In the genomic region with DNA sequence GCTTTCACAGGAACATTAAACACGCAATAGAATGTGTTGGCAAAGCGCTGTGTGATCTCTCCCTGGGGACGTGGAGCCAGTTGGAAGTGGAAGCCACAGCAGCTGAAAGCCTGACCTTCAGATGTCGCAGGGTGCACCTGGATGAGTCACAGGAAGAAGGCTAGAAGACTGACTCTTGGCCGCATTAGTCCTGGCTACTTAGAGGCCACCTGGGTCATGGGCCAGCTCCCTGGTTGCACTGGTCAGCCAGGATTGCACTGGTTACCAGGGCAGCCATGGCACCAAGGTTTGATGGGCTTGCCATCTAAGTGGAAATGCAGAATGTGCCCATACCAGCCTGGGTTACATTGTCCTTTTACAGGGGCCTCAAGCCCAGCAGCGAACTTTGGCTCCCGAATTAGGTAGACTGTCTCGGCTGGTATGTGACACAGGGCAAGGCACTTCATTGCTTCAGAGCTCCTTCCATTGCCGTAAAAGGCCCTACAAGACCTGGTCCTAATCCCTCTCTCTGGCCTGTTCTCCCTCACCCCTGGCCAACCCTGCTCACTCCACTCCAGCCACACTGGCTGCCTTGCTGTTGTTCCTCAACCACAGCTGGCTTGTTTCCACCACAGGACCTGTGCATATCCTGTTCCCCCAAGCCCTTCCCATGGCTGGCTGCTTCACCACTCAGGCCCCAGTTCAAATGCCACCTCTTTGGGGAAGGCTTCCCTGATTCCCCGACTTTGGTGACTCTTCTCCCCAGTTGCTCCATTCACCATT, we compare ENCODE assay signal across 8 cellular contexts. TPM values are rescaled to one million over a fixed set of nuclear protein-coding genes. Genes with fewer than 3 reads are reported as not detected.
DNase-seq lines count a peak whose midpoint lies in the region; ATAC-seq and TF ChIP-seq lines count a peak whose summit lies in the region.
"Not testable (repeated sequence)": the region's sequence is repeated elsewhere in the genome, so short reads cannot be mapped to it uniquely, and the experiment has no call there.

No MANE protein-coding gene starts in this region.

- not testable (repeated sequence) for H3K9ac ChIP-seq in BLaER1; fibroblast of lung (ENCODE audit: insufficient read depth, low read length)

- not testable (repeated sequence) for H3K9me3 Mint-ChIP-seq in activated naive CD4-positive, alpha-beta T cell treated with anti-CD3 and anti-CD28 coated beads, Interleukin-2, amount 10 ng/mL, durations not matched to agents 7 days and 5 days; neural crest cell

- H4K20me1 ChIP-seq in BLaER1; fibroblast of lung (ENCODE audit: control insufficient read depth, extremely low read depth, insufficient read depth, low read length): not testable (repeated sequence)

- not testable (repeated sequence) for H3K27me3 ChIP-seq in BLaER1; RWPE2 (ENCODE audit: insufficient read depth, poor library complexity, severe bottlenecking); fibroblast of lung (ENCODE audit: control insufficient read depth, insufficient read depth, low read length); spleen (replicated peaks in 1 of 7)

- WGBS in spleen, 5 donors, result 74 to 86% (median 79%) methylated on average over 7 to 10 of the region's 10 CpGs

- not testable (repeated sequence) for H3K4me3 ChIP-seq in BLaER1; RWPE2 (ENCODE audit: severe bottlenecking); fibroblast of lung (replicated peaks in 1 of 4; ENCODE audit: control extremely low read depth in 1 of 4, insufficient read depth in 1 of 4, low read depth in 3 of 4, low read length in 4 of 4); spleen

- DNase-seq in EL, result peak; percentile 21
- DNase-seq in HT-29 (ENCODE audit: low spot score), result peak; percentile 31
- not testable (repeated sequence) for DNase-seq in RWPE2 (ENCODE audit: low spot score); activated naive CD4-positive, alpha-beta T cell treated with anti-CD3 and anti-CD28 coated beads, Interleukin-2, amount 10 ng/mL, durations not matched to agents 7 days and 5 days; fibroblast of lung (ENCODE audit: low read depth in 2 of 2); neural crest cell (ENCODE audit: low read depth, low spot score)
- DNase-seq in spleen, result peak; percentile 71

- H2AFZ ChIP-seq in fibroblast of lung (ENCODE audit: low read length), result not testable (repeated sequence)

- H3K36me3 ChIP-seq in BLaER1; RWPE2 (ENCODE audit: low read depth); fibroblast of lung (ENCODE audit: control insufficient read depth, insufficient read depth, low read length); spleen: not testable (repeated sequence)

- not testable (repeated sequence) for H3K9me3 ChIP-seq in BLaER1; RWPE2 (ENCODE audit: severe bottlenecking); fibroblast of lung (ENCODE audit: control insufficient read depth, insufficient read depth, low read depth, low read length); spleen

- CTCF ChIA-PET in activated naive CD4-positive, alpha-beta T cell treated with anti-CD3 and anti-CD28 coated beads, Interleukin-2, amount 10 ng/mL, durations not matched to agents 7 days and 5 days (lab: Charles Lee), result not testable (repeated sequence)

- not testable (repeated sequence) for H3K36me3 Mint-ChIP-seq in activated naive CD4-positive, alpha-beta T cell treated with anti-CD3 and anti-CD28 coated beads, Interleukin-2, amount 10 ng/mL, durations not matched to agents 7 days and 5 days; neural crest cell (ENCODE audit: low read depth)

- peaks cover 56% of the 10 kb centered on the region for H3K27me3 Mint-ChIP-seq in activated naive CD4-positive, alpha-beta T cell treated with anti-CD3 and anti-CD28 coated beads, Interleukin-2, amount 10 ng/mL, durations not matched to agents 7 days and 5 days
- peaks cover 22% of the 10 kb centered on the region for H3K27me3 Mint-ChIP-seq in neural crest cell (ENCODE audit: low read depth)

- peaks cover 11% of the 10 kb centered on the region for H3K4me1 Mint-ChIP-seq in activated naive CD4-positive, alpha-beta T cell treated with anti-CD3 and anti-CD28 coated beads, Interleukin-2, amount 10 ng/mL, durations not matched to agents 7 days and 5 days
- H3K4me1 Mint-ChIP-seq in neural crest cell, result peaks cover 10% of the 10 kb centered on the region

- not testable (repeated sequence) for TF ChIP-seq CTCF in RWPE2 (IDR thresholded peaks at IDR 0.05; ENCODE audit: poor library complexity, severe bottlenecking); fibroblast of lung (conservative IDR thresholded peaks at IDR 0.05 in 1 of 2, IDR thresholded peaks at IDR 0.05 in 1 of 2; ENCODE audit: low read depth in 1 of 2, low read length in 2 of 2); neural crest cell (conservative IDR thresholded peaks at IDR 0.05); spleen (IDR thresholded peaks at IDR 0.05 in 8 of 11, conservative IDR thresholded peaks at IDR 0.05 in 3 of 11)

- ATAC-seq in RWPE2 (ENCODE audit: low read depth), result not testable (repeated sequence)

- intact Hi-C loops in spleen (cut with DNase I; ENCODE audit: low total_unique reads), result not testable (repeated sequence)

- peak overlapping the region; percentile 59 for H3K4me2 ChIP-seq in BLaER1
- not testable (repeated sequence) for H3K4me2 ChIP-seq in fibroblast of lung (ENCODE audit: extremely low read depth, insufficient read depth, low read length)

- not testable (repeated sequence) for H3K79me2 ChIP-seq in fibroblast of lung (ENCODE audit: control insufficient read depth, insufficient read depth, low read length)

- TF ChIP-seq POLR2A in spleen (IDR thresholded peaks at IDR 0.05), result not testable (repeated sequence)

- H3K27ac Mint-ChIP-seq in activated naive CD4-positive, alpha-beta T cell treated with anti-CD3 and anti-CD28 coated beads, Interleukin-2, amount 10 ng/mL, durations not matched to agents 7 days and 5 days; neural crest cell (ENCODE audit: unreplicated experiment): not testable (repeated sequence)

- H3K4me3 Mint-ChIP-seq in activated naive CD4-positive, alpha-beta T cell treated with anti-CD3 and anti-CD28 coated beads, Interleukin-2, amount 10 ng/mL, durations not matched to agents 7 days and 5 days, result peak overlapping the region; percentile 31
- H3K4me3 Mint-ChIP-seq in neural crest cell, result peak overlapping the region; percentile 72

- H3K27ac ChIP-seq in BLaER1, spleen: not testable (repeated sequence)
- H3K27ac ChIP-seq in RWPE2 (ENCODE audit: poor library complexity, severe bottlenecking), result peak overlapping the region; percentile 52
- H3K27ac ChIP-seq in fibroblast of lung (ENCODE audit: insufficient read depth, low read length), result peak overlapping the region; percentile 73

- H3K4me1 ChIP-seq in BLaER1 (peaks cover 49% of the 10 kb centered on the region), spleen (peaks cover 0 to 13% (median 8%) of the 10 kb centered on the region in 6 donors)
- not testable (repeated sequence) for H3K4me1 ChIP-seq in RWPE2 (ENCODE audit: insufficient read depth, poor library complexity, severe bottlenecking); fibroblast of lung (ENCODE audit: control insufficient read depth, extremely low read depth, insufficient read depth, low read length)

RNA-seq across cellular contexts. Expression of gene ZNF195, which starts 41.5 kb away (rescaled TPM):
- total RNA-seq in HT-29 (2014; rRNA removed; shearing (Covaris generic)), result 50.8 and 51.1 TPM in 2 replicates
- total RNA-seq in fibroblast of lung, result 15.7 and 16.8 TPM in 2 replicates
- 11.3 and 16.5 TPM in 2 replicates for polyA plus RNA-seq in fibroblast of lung
- polyA plus RNA-seq in fibroblast of lung (2012), result 8.9 and 9.1 TPM in 2 replicates
- polyA minus RNA-seq in fibroblast of lung (ENCODE audit: low replicate concordance), result 8.6 and 32.2 TPM in 2 replicates
- total RNA-seq in neural crest cell, result 70.4 and 71.7 TPM in 2 replicates
- 10 to 100 TPM; 26.8 to 39.8 (median 31.6) TPM for total RNA-seq in spleen
- polyA plus RNA-seq in spleen, result 10 to 100 TPM; 15.3 to 21.3 (median 16.6) TPM
